Comparison of ENCODE assay signal across 1 cellular context in genomic region chr15:40137907-40138570, GRCh38.
TF ChIP-seq lines count a peak whose summit lies in the region.

No MANE protein-coding gene starts in this region.

TF ChIP-seq in K562, 482 proteins besides CTCF, POLR2A, EP300 and RAD21 (continued from another document):
- TF ChIP-seq ZBTB33 (CRISPR knock-in tag; IDR thresholded peaks at IDR 0.05) (0 out of 2 replicates have a peak, but pooled peaks have one; percentile 50), ZNF316 (IDR thresholded peaks at IDR 0.05) (peak; percentile 64), ZNF239 (CRISPR knock-in tag; IDR thresholded peaks at IDR 0.05) (no peak), LEF1 (IDR thresholded peaks at IDR 0.05) (peak; percentile 50; the same call in 1 of the 2 replicates), PML (IDR thresholded peaks at IDR 0.05; ENCODE audit: low read length) (no peak), ATF1 (CRISPR knock-in tag; IDR thresholded peaks at IDR 0.05) (no peak), ATF1 (tag; IDR thresholded peaks at IDR 0.05) (0 out of 2 replicates have a peak, but pooled peaks have one; percentile 18), L3MBTL2 (IDR thresholded peaks at IDR 0.05) (peak; percentile 77; the same call in 1 of the 2 replicates), E2F1 (CRISPR knock-in tag; IDR thresholded peaks at IDR 0.05) (no peak), MCM5 (IDR thresholded peaks at IDR 0.05; ENCODE audit: low read depth) (no peak)
